ENCODE assay signal across 28 cellular contexts in the genomic region with DNA sequence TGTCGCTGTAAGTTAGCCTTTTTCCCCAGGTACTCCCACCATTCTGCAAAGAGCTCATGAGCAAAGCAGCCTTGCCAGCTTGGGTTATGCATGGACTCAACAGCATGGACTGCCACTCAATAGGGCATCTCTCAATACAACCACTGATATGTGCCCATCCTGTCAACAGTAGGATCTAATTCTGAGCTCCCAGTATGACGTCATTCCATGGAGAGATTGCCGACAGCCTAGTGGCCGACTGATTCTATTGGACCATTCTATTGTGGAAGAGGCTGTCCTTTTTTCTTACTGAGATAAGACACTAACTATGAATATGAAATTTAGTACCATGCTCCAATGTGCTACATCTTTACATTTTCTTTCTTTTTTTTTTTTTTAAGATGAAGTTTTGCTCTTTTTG.
"Had no signal": no experiment of that assay in that cellular context is flagged by ENCODE, and none has a peak within 500 bp of the region (broad histone marks: within the 10 kb centered on the region; RNA-seq: fewer than 3 reads in every experiment).

No MANE protein-coding gene starts in this region.

- FAIRE-seq: colon, endometrium, endothelial cell of umbilical vein, frontal cortex had no signal

- ATAC-seq: effector memory CD8-positive, alpha-beta T cell; esophagus mucosa; foreskin keratinocyte; gastrocnemius medialis; gastroesophageal sphincter; heart left ventricle; heart right ventricle had no signal

- DNase-seq: colonic mucosa; cortex of kidney; dermis blood vessel endothelial cell; dorsolateral prefrontal cortex; effector CD4-positive, alpha-beta T cell; effector CD8-positive, alpha-beta T cell; effector memory CD4-positive, alpha-beta T cell; effector memory CD8-positive, alpha-beta T cell; endodermal cell; erythroblast; esophagus squamous epithelium; foreskin fibroblast; foreskin keratinocyte; foreskin melanocyte; gastrocnemius medialis; glutamatergic neuron; head of caudate nucleus; heart left ventricle; heart right ventricle had no signal

- H3K36me3 ChIP-seq: colonic mucosa, esophagus muscularis mucosa, esophagus squamous epithelium, gastrocnemius medialis, gastroesophageal sphincter, heart left ventricle, heart right ventricle had no signal

- H3K4me1 ChIP-seq: colonic mucosa, esophagus muscularis mucosa, esophagus squamous epithelium, foreskin keratinocyte, gastrocnemius medialis, gastroesophageal sphincter, heart left ventricle, heart right ventricle had no signal

- H3K27me3 ChIP-seq: colonic mucosa, dorsolateral prefrontal cortex, esophagus muscularis mucosa, esophagus squamous epithelium, foreskin keratinocyte, gastrocnemius medialis, gastroesophageal sphincter, heart left ventricle, heart right ventricle had no signal

- H3K27ac ChIP-seq: colonic mucosa, coronary artery, dorsolateral prefrontal cortex, epithelial cell of prostate, esophagus muscularis mucosa, esophagus squamous epithelium, foreskin keratinocyte, gastrocnemius medialis, gastroesophageal sphincter, heart left ventricle, heart right ventricle had no signal

- H3K9me3 ChIP-seq: colonic mucosa, esophagus muscularis mucosa, gastrocnemius medialis, gastroesophageal sphincter had no signal

- H3K4me3 ChIP-seq: colonic mucosa, coronary artery, dorsolateral prefrontal cortex, esophagus muscularis mucosa, esophagus squamous epithelium, gastrocnemius medialis, gastroesophageal sphincter, heart left ventricle, heart right ventricle had no signal
